ENCODE assay signal across 22 cellular contexts in the genomic region with DNA sequence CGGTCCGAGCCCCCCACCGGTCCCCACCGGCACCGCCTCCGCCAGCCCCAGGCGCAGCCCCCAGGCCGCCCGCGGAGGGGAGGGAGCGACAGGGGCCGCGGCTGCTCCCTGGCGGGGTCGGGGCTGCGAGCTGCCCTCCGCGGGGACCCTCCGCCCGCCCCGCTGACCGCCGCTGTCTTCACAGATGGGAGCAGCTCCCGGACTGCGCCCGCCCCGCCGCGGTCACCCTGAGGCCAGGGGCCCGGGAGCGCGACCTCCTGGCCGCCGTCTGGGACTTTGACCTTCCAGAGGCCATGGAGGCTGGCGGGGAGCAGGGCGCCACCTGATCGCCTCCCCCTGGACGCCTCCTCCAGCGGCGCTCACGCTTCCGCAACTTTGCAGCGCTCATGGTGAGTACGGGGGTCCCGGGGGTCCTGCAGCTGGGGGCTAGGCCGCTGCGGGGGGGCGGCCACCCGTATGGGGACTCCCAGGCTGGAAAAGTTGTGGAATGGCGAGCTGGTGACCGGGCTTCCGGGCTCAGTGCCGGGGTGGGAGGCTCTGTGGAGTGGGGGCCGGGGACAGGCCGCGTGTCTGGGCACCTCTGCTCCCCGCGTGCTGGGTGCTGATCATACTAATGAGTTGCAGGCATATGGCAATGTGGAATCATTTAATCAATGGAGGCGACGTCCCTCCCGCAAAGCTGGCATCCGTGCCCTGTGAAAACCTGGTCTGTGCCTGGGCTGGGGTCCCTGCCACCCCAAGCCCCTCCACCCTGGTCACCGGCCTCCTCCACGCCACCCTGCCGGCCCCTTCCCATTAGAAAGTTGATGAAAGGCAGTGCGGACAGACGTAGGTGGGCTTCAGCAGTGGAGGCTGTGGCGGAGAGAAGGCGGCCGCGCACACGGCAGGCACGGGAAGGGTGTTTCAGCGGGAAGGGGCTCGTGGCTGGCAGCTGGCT. TPM values are rescaled to one million over a fixed set of nuclear protein-coding genes. Genes with fewer than 3 reads are reported as not detected.
A peak's percentile ranks its signal among the peaks of the same experiment; 100 is the strongest.
DNase-seq lines count a peak whose midpoint lies in the region; ATAC-seq, FAIRE-seq and TF ChIP-seq lines count a peak whose summit lies in the region.
"Had no signal": no experiment of that assay in that cellular context is flagged by ENCODE, and none has a peak within 500 bp of the region (broad histone marks: within the 10 kb centered on the region; RNA-seq: fewer than 3 reads in every experiment).

No MANE protein-coding gene starts in this region.

- H3K36me3 ChIP-seq in H1 (ENCODE audit: control insufficient read depth in 2 of 4, insufficient read depth in 4 of 4, low read length in 3 of 4) (no peaks in the 10 kb centered on the region), liver (ENCODE audit: control insufficient read depth in 4 of 4, insufficient read depth in 3 of 4, low read depth in 1 of 4, low read length in 3 of 4) (no peaks in the 10 kb centered on the region), sigmoid colon (no peaks in the 10 kb centered on the region)
- H3K36me3 ChIP-seq: colonic mucosa, tibial artery had no signal

- H3K79me1 ChIP-seq in H1 (ENCODE audit: low read depth, low read length) = no peaks in the 10 kb centered on the region

- intact Hi-C loops in sigmoid colon (cut with DNase I) = no loop called here

- H4K91ac ChIP-seq in H1 (replicated peaks; ENCODE audit: insufficient read length, low read length) = no peak overlapping the region

- CTCF ChIA-PET in H1 (lab: Charles Lee; ENCODE audit: partially characterized antibody) = interaction anchor here (0.6 to 2.9 kb wide), 6 partner anchors 9 to 54 kb away, joined by 3 to 13 read pairs (median 4); no protein-coding TSS in a partner anchor

- H2BK5ac ChIP-seq in H1 (ENCODE audit: low read depth, low read length) = no peak overlapping the region

- no peak overlapping the region for H3K27ac Mint-ChIP-seq in stimulated activated memory B cell treated with anti-CD40 and anti-IgM and Interleukin-4, amounts not matched to agents 10 μg/mL and 1 μg/mL and 100 μg/mL, for 72 hours
- H3K27ac Mint-ChIP-seq: activated CD4-positive, alpha-beta memory T cell treated with anti-CD3 and anti-CD28 coated beads, Interleukin-2, amount 10 ng/mL, durations not matched to agents 7 days and 5 days; activated naive CD4-positive, alpha-beta T cell treated with anti-CD3 and anti-CD28 coated beads, Interleukin-2, amount 50 U/mL, for 24 hours; stimulated activated naive B cell treated with anti-CD40 and anti-IgM and Interleukin-4, amounts not matched to agents 10 μg/mL and 1 μg/mL and 100 μg/mL, for 72 hours; T-helper 2 cell treated with Interferon-gamma antibody and Interleukin-4, amounts not matched to agents 5 μg/mL and 100 μg/mL, for 36 hours had no signal

- peak; percentile 4 for ATAC-seq in stimulated activated memory B cell treated with anti-CD40 and anti-IgM and Interleukin-4, amounts not matched to agents 10 μg/mL and 1 μg/mL and 100 μg/mL, for 72 hours
- ATAC-seq in HG02840 (IDR thresholded peaks at IDR 0.05; ENCODE audit: low FRiP score, unreplicated experiment) (no peak), HG02852 (IDR thresholded peaks at IDR 0.05; ENCODE audit: unreplicated experiment) (no peak)
- ATAC-seq: stimulated activated naive B cell treated with anti-CD40 and anti-IgM and Interleukin-4, amounts not matched to agents 10 μg/mL and 1 μg/mL and 100 μg/mL, for 72 hours had no signal

- peaks cover 55% of the 10 kb centered on the region for H3K27me3 Mint-ChIP-seq in stimulated activated memory B cell treated with anti-CD40 and anti-IgM and Interleukin-4, amounts not matched to agents 10 μg/mL and 1 μg/mL and 100 μg/mL, for 72 hours

- H4K8ac ChIP-seq in H1 (ENCODE audit: extremely low read depth, insufficient read depth, low read length) = peak overlapping the region; percentile 68

- TF ChIP-seq CTCF in H1 (IDR thresholded peaks at IDR 0.05; ENCODE audit: control extremely low read depth in 1 of 3, insufficient read depth in 1 of 3, low read depth in 1 of 3, low read length in 3 of 3) = no peak
- TF ChIP-seq CTCF in liver (IDR thresholded peaks at IDR 0.05; ENCODE audit: low read depth, low read length, missing input control) = no peak
- TF ChIP-seq CTCF in sigmoid colon (IDR thresholded peaks at IDR 0.05) = no peak

- no peaks in the 10 kb centered on the region for H3K36me3 Mint-ChIP-seq in stimulated activated memory B cell treated with anti-CD40 and anti-IgM and Interleukin-4, amounts not matched to agents 10 μg/mL and 1 μg/mL and 100 μg/mL, for 72 hours
- H3K36me3 Mint-ChIP-seq: activated naive CD4-positive, alpha-beta T cell treated with anti-CD3 and anti-CD28 coated beads, Interleukin-2, amount 50 U/mL, for 24 hours; stimulated activated naive B cell treated with anti-CD40 and anti-IgM and Interleukin-4, amounts not matched to agents 10 μg/mL and 1 μg/mL and 100 μg/mL, for 72 hours had no signal

- no peak overlapping the region for H2BK20ac ChIP-seq in H1 (ENCODE audit: low read length)

- no peaks in the 10 kb centered on the region for H3K79me2 ChIP-seq in H1 (ENCODE audit: control insufficient read depth in 1 of 2, insufficient read depth in 2 of 2, low read length in 2 of 2)

- H3K23me2 ChIP-seq in H1 (ENCODE audit: low read depth, low read length) = peaks cover 9% of the 10 kb centered on the region; the same call in 1 of the 2 replicates

- H4K20me1 ChIP-seq in H1 (replicated peaks in 1 of 2; ENCODE audit: control insufficient read depth in 1 of 2, insufficient read depth in 2 of 2, low read length in 2 of 2) = peaks cover 4% of the 10 kb centered on the region in 2 experiments

- no peak overlapping the region for H3K4me3 Mint-ChIP-seq in stimulated activated memory B cell treated with anti-CD40 and anti-IgM and Interleukin-4, amounts not matched to agents 10 μg/mL and 1 μg/mL and 100 μg/mL, for 72 hours
- H3K4me3 Mint-ChIP-seq: activated CD4-positive, alpha-beta memory T cell treated with anti-CD3 and anti-CD28 coated beads, Interleukin-2, amount 10 ng/mL, durations not matched to agents 7 days and 5 days; activated naive CD4-positive, alpha-beta T cell treated with anti-CD3 and anti-CD28 coated beads, Interleukin-2, amount 50 U/mL, for 24 hours; stimulated activated naive B cell treated with anti-CD40 and anti-IgM and Interleukin-4, amounts not matched to agents 10 μg/mL and 1 μg/mL and 100 μg/mL, for 72 hours; T-helper 2 cell treated with Interferon-gamma antibody and Interleukin-4, amounts not matched to agents 5 μg/mL and 100 μg/mL, for 36 hours had no signal

- TF ChIP-seq RAD21 in H1 (IDR thresholded peaks at IDR 0.05 in 1 of 2, conservative IDR thresholded peaks at IDR 0.05 in 1 of 2; ENCODE audit: low read depth in 2 of 2, low read length in 2 of 2) (no peak), liver (IDR thresholded peaks at IDR 0.05) (no peak)

- H3K56ac ChIP-seq in H1 (replicated peaks; ENCODE audit: insufficient read length, low read depth, low read length) = no peak overlapping the region

- H3K27me3 ChIP-seq in H1 (replicated peaks in 1 of 4; ENCODE audit: control insufficient read depth in 3 of 4, extremely low read depth in 1 of 4, insufficient read depth in 3 of 4, low read length in 3 of 4) (peaks cover 26 to 46% (median 43%) of the 10 kb centered on the region in 4 experiments), liver (ENCODE audit: control insufficient read depth in 4 of 4, insufficient read depth in 4 of 4, low read length in 3 of 4) (peaks cover 0 to 16% (median 3%) of the 10 kb centered on the region in 4 donors), sigmoid colon (peaks cover 36 to 79% (median 66%) of the 10 kb centered on the region in 3 donors)

- no peak overlapping the region for H2BK15ac ChIP-seq in H1 (ENCODE audit: low read length)

- FAIRE-seq in H1 (lab: Jason Lieb, UNC) = no peak

- WGBS in H1 (ENCODE audit: extremely low coverage in 1 of 2, insufficient coverage in 1 of 2, insufficient read length in 1 of 2, insufficient replicate concordance in 2 of 2, low coverage in 1 of 2, low lambda C conversion rate in 2 of 2, missing lambda C conversion rate in 1 of 2), 2 experiments = 38% methylated on average over 40 of the region's 75 CpGs; no CpG with 5 or more reads in 1 of the 2 experiments
- WGBS in liver = 26% methylated on average over 75 of the region's 75 CpGs
- 27 to 35% methylated on average over 75 of the region's 75 CpGs for WGBS in sigmoid colon, 2 donors

- H3K27ac ChIP-seq in H1 (ENCODE audit: low read depth, low read length) (no peak overlapping the region), liver (ENCODE audit: low read depth in 1 of 2, low read length in 2 of 2) (no peak overlapping the region), sigmoid colon (no peak overlapping the region)
- H3K27ac ChIP-seq: colonic mucosa, tibial artery had no signal

- POLR2A ChIA-PET in H1 (lab: Charles Lee; ENCODE audit: partially characterized antibody) = no interaction called here

- H3K4me2 ChIP-seq in H1 (ENCODE audit: insufficient read depth in 1 of 2, low read depth in 2 of 2, low read length in 2 of 2) = peak overlapping the region; percentile 50 to 83

- H3K4me1 ChIP-seq in H1 (replicated peaks in 1 of 4; ENCODE audit: control insufficient read depth in 3 of 4, insufficient read depth in 4 of 4, low read length in 3 of 4) = no peaks in the 10 kb centered on the region; a peak in 3 of 7 replicates
- H3K4me1 ChIP-seq in liver (ENCODE audit: control insufficient read depth in 4 of 4, insufficient read depth in 4 of 4, low read length in 3 of 4) = peaks cover 0 to 15% (median 3%) of the 10 kb centered on the region in 4 donors
- peaks cover 0 to 13% (median 10%) of the 10 kb centered on the region in 4 donors for H3K4me1 ChIP-seq in sigmoid colon
- H3K4me1 ChIP-seq: colonic mucosa had no signal

- H3K4me3 ChIP-seq in H1 (ENCODE audit: extremely low read depth in 1 of 4, insufficient read depth in 2 of 4, low read depth in 3 of 4, low read length in 4 of 4) (peak overlapping the region; percentile 31 to 72 (median 36)), liver (ENCODE audit: low read depth in 1 of 3, low read length in 3 of 3) (peak overlapping the region in 1 of 3 donors; percentile 30), sigmoid colon (peak overlapping the region in 1 of 4 donors; percentile 32)
- H3K4me3 ChIP-seq: colonic mucosa had no signal

- H3K9me3 Mint-ChIP-seq in stimulated activated memory B cell treated with anti-CD40 and anti-IgM and Interleukin-4, amounts not matched to agents 10 μg/mL and 1 μg/mL and 100 μg/mL, for 72 hours = peaks cover 4% of the 10 kb centered on the region
- H3K9me3 Mint-ChIP-seq: activated CD4-positive, alpha-beta memory T cell treated with anti-CD3 and anti-CD28 coated beads, Interleukin-2, amount 10 ng/mL, durations not matched to agents 7 days and 5 days; activated naive CD4-positive, alpha-beta T cell treated with anti-CD3 and anti-CD28 coated beads, Interleukin-2, amount 50 U/mL, for 24 hours; stimulated activated naive B cell treated with anti-CD40 and anti-IgM and Interleukin-4, amounts not matched to agents 10 μg/mL and 1 μg/mL and 100 μg/mL, for 72 hours; T-helper 2 cell treated with Interferon-gamma antibody and Interleukin-4, amounts not matched to agents 5 μg/mL and 100 μg/mL, for 36 hours had no signal

- H2AFZ ChIP-seq in H1 (ENCODE audit: low read length) = no peak overlapping the region

- H2AK5ac ChIP-seq in H1 (ENCODE audit: low read depth, low read length) = no peak overlapping the region

- H4K5ac ChIP-seq in H1 (ENCODE audit: insufficient read length, low read depth, low read length) = no peak overlapping the region

- H2BK120ac ChIP-seq in H1 (replicated peaks; ENCODE audit: low read depth, low read length) = no peak overlapping the region

- H3K4ac ChIP-seq in H1 (replicated peaks; ENCODE audit: insufficient read length, low read depth, low read length) = no peak overlapping the region

- H3K9me3 ChIP-seq in H1 (ENCODE audit: insufficient read depth in 2 of 2, low read depth in 1 of 2, low read length in 1 of 2) (no peaks in the 10 kb centered on the region), liver (ENCODE audit: control insufficient read depth in 4 of 4, low read length in 3 of 4) (no peaks in the 10 kb centered on the region), sigmoid colon (no peaks in the 10 kb centered on the region)
- H3K9me3 ChIP-seq: colonic mucosa, tibial artery had no signal

- no peak for TF ChIP-seq POLR2A in H1 (IDR thresholded peaks at IDR 0.05; ENCODE audit: control extremely low read depth in 1 of 2, low read depth in 2 of 2, low read length in 2 of 2)
- no peak for TF ChIP-seq POLR2A in sigmoid colon (IDR thresholded peaks at IDR 0.05)

- TF ChIP-seq EP300 in H1 (IDR thresholded peaks at IDR 0.05; ENCODE audit: borderline replicate concordance in 1 of 2, low read depth in 2 of 2, low read length in 2 of 2) (no peak), sigmoid colon (IDR thresholded peaks at IDR 0.05) (no peak)

- no peaks in the 10 kb centered on the region for H3K4me1 Mint-ChIP-seq in stimulated activated memory B cell treated with anti-CD40 and anti-IgM and Interleukin-4, amounts not matched to agents 10 μg/mL and 1 μg/mL and 100 μg/mL, for 72 hours

- no peak overlapping the region for H2BK12ac ChIP-seq in H1 (ENCODE audit: low read depth, low read length)

- H3K23ac ChIP-seq in H1 (ENCODE audit: insufficient read length) = no peak overlapping the region

- H3K14ac ChIP-seq in H1 (ENCODE audit: insufficient read length) = no peak overlapping the region

- no peak overlapping the region; the same call in 1 of the 2 replicates for H3K18ac ChIP-seq in H1 (ENCODE audit: extremely low read depth, low read length)

- DNase-seq in HuH-7.5 (ENCODE audit: low spot score) = peak; percentile 39
- no peak for DNase-seq in H1 (ENCODE audit: low read depth in 1 of 2, low spot score in 2 of 2)
- DNase-seq in sigmoid colon = no peak
- DNase-seq: activated CD4-positive, alpha-beta memory T cell treated with anti-CD3 and anti-CD28 coated beads, Interleukin-2, amount 10 ng/mL, durations not matched to agents 7 days and 5 days; activated CD4-positive, CD25-positive, alpha-beta regulatory T cell; activated T-cell treated with anti-CD3 and anti-CD28 coated beads, Interleukin-2, amount 50 U/mL, for 1 hour; AML-193; colonic mucosa; DND-41; left cardiac atrium; NCI-H146; NCI-H2171 treated with DMSO at 0.1 percent for 48 hours; SIG-M5; stimulated activated naive B cell treated with anti-CD40 and anti-IgM and Interleukin-4, amounts not matched to agents 10 μg/mL and 1 μg/mL and 100 μg/mL, for 72 hours; tibial artery had no signal

- H3K9ac ChIP-seq in H1 (replicated peaks in 1 of 4; ENCODE audit: extremely low read depth in 1 of 4, low read depth in 3 of 4, low read length in 3 of 4) = no peak overlapping the region
- H3K9ac ChIP-seq in liver (ENCODE audit: low read depth in 1 of 2, low read length in 2 of 2) = no peak overlapping the region

RNA-seq across cellular contexts. Expression of gene ADGRA1, which starts 1.1 kb away (rescaled TPM):
- 0.08 and 0.17 TPM in 2 replicates for total RNA-seq in H1 (2021; fragmentation: NEBNext Ultra II Directional; extraction: Animal tissue kit (Norgen Biotek cat#: 25700))
- polyA plus RNA-seq in H1 (2011; rRNA removed) (0.21 and 0.24 TPM in 2 replicates), liver (under 1 TPM in 1 of 2 donors, not detected in 1; 0.12 TPM), sigmoid colon (under 1 TPM in 1 of 3 donors, not detected in 2; 0.03 TPM)
- 0.18 TPM for polyA plus RNA-seq in H1 (2011; cell fraction: cytosol; rRNA removed)
- 0.19 TPM for polyA plus RNA-seq in H1 (2011; cell fraction: nucleus; rRNA removed)
- polyA plus RNA-seq in H1 (2012, experiment 1 of 2) = 0.14 to 0.27 TPM (median 0.23 TPM) in 4 replicates
- 0.13 TPM for polyA plus RNA-seq in H1 (2012, experiment 2 of 2)
- polyA plus RNA-seq in H1 (2013, experiment 1 of 2) = 0.06 TPM
- 0.09 TPM for polyA plus RNA-seq in H1 (2013, experiment 2 of 2)
- polyA minus RNA-seq in H1 (2011; rRNA and poly(A)+ RNA removed) = 0.07 and 0.09 TPM in 2 replicates
- 0.59 TPM for polyA minus RNA-seq in H1 (2011; cell fraction: cytosol; rRNA and poly(A)+ RNA removed)
- polyA minus RNA-seq in H1 (2011; cell fraction: nucleus; rRNA and poly(A)+ RNA removed) = 0.30 TPM
- total RNA-seq in liver (under 1 TPM; 0.08 to 0.70 TPM), sigmoid colon (under 1 TPM in 3 of 4 donors, not detected in 1; under 0.01 to 0.28 (median 0.14) TPM)
- total RNA-seq: activated CD4-positive, alpha-beta memory T cell treated with anti-CD3 and anti-CD28 coated beads, Interleukin-2, amount 10 ng/mL, durations not matched to agents 7 days and 5 days; colonic mucosa; M059J had no signal
